ENCODE assay signal across 22 cellular contexts in the genomic region with DNA sequence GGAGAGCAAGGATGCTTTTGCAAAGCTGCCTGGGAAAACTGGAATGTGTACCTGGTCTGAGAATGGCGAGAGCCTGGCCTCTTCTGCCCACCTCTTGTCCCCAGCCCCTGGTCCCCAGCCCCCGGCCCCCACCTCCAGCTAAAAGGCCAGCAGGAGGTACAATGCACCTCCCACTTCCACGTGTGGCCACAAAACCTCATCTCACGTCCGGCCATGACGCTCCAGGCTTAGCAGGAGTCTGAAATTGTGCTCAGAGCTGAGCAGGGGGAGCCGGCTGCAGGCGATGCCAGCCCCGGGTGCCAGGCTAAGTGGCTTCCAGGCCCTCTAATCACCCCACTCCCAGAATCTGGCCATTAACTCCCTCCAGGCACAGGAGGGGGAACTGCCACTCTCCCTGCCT.
"Had no signal": no experiment of that assay in that cellular context is flagged by ENCODE, and none has a peak within 500 bp of the region (broad histone marks: within the 10 kb centered on the region; RNA-seq: fewer than 3 reads in every experiment).

No MANE protein-coding gene starts in this region.

- H3K9me3 ChIP-seq: mucosa of descending colon, pancreas, suprapubic skin, thyroid gland, uterus had no signal

- H3K4me1 ChIP-seq: foreskin keratinocyte, pancreas, suprapubic skin, thyroid gland, uterus had no signal

- H3K4me2 ChIP-seq: smooth muscle cell had no signal

- H3K4me1 Mint-ChIP-seq: immature natural killer cell had no signal

- H3K27me3 ChIP-seq: pancreas, thyroid gland, uterus had no signal

- FAIRE-seq: colon, pancreas had no signal

- H3K4me3 Mint-ChIP-seq: immature natural killer cell; naive thymus-derived CD8-positive, alpha-beta T cell; neural crest cell; stimulated activated effector memory CD8-positive, alpha-beta T cell treated with anti-CD3 and anti-CD28 coated beads, Interleukin-12 subunit alpha, Interleukin-12 subunit beta, amount 100 ng/mL, for 72 hours; type B pancreatic cell had no signal

- H3K4me3 ChIP-seq: mucosa of descending colon, pancreas, smooth muscle cell, suprapubic skin, thyroid gland, uterus had no signal

- H3K27ac ChIP-seq: foreskin keratinocyte, pancreas, suprapubic skin, thyroid gland, uterus had no signal

- H3K27ac Mint-ChIP-seq: immature natural killer cell; naive thymus-derived CD8-positive, alpha-beta T cell; progenitor cell of endocrine pancreas; stimulated activated effector memory CD8-positive, alpha-beta T cell treated with anti-CD3 and anti-CD28 coated beads, Interleukin-12 subunit alpha, Interleukin-12 subunit beta, amount 100 ng/mL, for 72 hours; type B pancreatic cell had no signal

- H3K9me3 Mint-ChIP-seq: immature natural killer cell; neural crest cell; stimulated activated effector memory CD8-positive, alpha-beta T cell treated with anti-CD3 and anti-CD28 coated beads, Interleukin-12 subunit alpha, Interleukin-12 subunit beta, amount 100 ng/mL, for 72 hours; type B pancreatic cell had no signal

- DNase-seq: dermis blood vessel endothelial cell; foreskin keratinocyte; immature natural killer cell; left colon; mammary epithelial cell; mucosa of descending colon; naive thymus-derived CD8-positive, alpha-beta T cell; occipital lobe; pancreas; right cardiac atrium; stimulated activated CD4-positive, alpha-beta T cell treated with anti-CD3 and anti-CD28 coated beads, Interleukin-4, amount 100 ng/mL, for 1 hour; stimulated activated CD8-positive, alpha-beta memory T cell treated with anti-CD3 and anti-CD28 coated beads, Interleukin-4, amount 100 ng/mL, for 48 hours; stimulated activated naive CD8-positive, alpha-beta T cell treated with anti-CD3 and anti-CD28 coated beads, Interleukin-15, Interleukin-2, amounts not matched to agents 100 U/mL and 50 U/mL, for 24 hours; thyroid gland; uterus had no signal

- ATAC-seq: foreskin keratinocyte; left colon; mucosa of descending colon; naive thymus-derived CD8-positive, alpha-beta T cell; pancreas; right cardiac atrium; stimulated activated effector memory CD8-positive, alpha-beta T cell treated with anti-CD3 and anti-CD28 coated beads, Interleukin-12 subunit alpha, Interleukin-12 subunit beta, amount 100 ng/mL, for 72 hours; stimulated activated naive CD8-positive, alpha-beta T cell treated with anti-CD3 and anti-CD28 coated beads, Interleukin-15, Interleukin-2, amounts not matched to agents 100 U/mL and 50 U/mL, for 24 hours had no signal

- H3K36me3 ChIP-seq: pancreas, suprapubic skin, thyroid gland, uterus had no signal

- H3K36me3 Mint-ChIP-seq: immature natural killer cell; naive thymus-derived CD8-positive, alpha-beta T cell; stimulated activated effector memory CD8-positive, alpha-beta T cell treated with anti-CD3 and anti-CD28 coated beads, Interleukin-12 subunit alpha, Interleukin-12 subunit beta, amount 100 ng/mL, for 72 hours; type B pancreatic cell had no signal
